ENCODE assay signal across 1 cellular context in genomic region chr9:83236029-83236696, GRCh38.
TF ChIP-seq lines count a peak whose summit lies in the region.

No MANE protein-coding gene starts in this region.

TF ChIP-seq in GM23338, 12 proteins besides CTCF, POLR2A, EP300 and RAD21 (continued from another document):
- TF ChIP-seq, protein P1, sequence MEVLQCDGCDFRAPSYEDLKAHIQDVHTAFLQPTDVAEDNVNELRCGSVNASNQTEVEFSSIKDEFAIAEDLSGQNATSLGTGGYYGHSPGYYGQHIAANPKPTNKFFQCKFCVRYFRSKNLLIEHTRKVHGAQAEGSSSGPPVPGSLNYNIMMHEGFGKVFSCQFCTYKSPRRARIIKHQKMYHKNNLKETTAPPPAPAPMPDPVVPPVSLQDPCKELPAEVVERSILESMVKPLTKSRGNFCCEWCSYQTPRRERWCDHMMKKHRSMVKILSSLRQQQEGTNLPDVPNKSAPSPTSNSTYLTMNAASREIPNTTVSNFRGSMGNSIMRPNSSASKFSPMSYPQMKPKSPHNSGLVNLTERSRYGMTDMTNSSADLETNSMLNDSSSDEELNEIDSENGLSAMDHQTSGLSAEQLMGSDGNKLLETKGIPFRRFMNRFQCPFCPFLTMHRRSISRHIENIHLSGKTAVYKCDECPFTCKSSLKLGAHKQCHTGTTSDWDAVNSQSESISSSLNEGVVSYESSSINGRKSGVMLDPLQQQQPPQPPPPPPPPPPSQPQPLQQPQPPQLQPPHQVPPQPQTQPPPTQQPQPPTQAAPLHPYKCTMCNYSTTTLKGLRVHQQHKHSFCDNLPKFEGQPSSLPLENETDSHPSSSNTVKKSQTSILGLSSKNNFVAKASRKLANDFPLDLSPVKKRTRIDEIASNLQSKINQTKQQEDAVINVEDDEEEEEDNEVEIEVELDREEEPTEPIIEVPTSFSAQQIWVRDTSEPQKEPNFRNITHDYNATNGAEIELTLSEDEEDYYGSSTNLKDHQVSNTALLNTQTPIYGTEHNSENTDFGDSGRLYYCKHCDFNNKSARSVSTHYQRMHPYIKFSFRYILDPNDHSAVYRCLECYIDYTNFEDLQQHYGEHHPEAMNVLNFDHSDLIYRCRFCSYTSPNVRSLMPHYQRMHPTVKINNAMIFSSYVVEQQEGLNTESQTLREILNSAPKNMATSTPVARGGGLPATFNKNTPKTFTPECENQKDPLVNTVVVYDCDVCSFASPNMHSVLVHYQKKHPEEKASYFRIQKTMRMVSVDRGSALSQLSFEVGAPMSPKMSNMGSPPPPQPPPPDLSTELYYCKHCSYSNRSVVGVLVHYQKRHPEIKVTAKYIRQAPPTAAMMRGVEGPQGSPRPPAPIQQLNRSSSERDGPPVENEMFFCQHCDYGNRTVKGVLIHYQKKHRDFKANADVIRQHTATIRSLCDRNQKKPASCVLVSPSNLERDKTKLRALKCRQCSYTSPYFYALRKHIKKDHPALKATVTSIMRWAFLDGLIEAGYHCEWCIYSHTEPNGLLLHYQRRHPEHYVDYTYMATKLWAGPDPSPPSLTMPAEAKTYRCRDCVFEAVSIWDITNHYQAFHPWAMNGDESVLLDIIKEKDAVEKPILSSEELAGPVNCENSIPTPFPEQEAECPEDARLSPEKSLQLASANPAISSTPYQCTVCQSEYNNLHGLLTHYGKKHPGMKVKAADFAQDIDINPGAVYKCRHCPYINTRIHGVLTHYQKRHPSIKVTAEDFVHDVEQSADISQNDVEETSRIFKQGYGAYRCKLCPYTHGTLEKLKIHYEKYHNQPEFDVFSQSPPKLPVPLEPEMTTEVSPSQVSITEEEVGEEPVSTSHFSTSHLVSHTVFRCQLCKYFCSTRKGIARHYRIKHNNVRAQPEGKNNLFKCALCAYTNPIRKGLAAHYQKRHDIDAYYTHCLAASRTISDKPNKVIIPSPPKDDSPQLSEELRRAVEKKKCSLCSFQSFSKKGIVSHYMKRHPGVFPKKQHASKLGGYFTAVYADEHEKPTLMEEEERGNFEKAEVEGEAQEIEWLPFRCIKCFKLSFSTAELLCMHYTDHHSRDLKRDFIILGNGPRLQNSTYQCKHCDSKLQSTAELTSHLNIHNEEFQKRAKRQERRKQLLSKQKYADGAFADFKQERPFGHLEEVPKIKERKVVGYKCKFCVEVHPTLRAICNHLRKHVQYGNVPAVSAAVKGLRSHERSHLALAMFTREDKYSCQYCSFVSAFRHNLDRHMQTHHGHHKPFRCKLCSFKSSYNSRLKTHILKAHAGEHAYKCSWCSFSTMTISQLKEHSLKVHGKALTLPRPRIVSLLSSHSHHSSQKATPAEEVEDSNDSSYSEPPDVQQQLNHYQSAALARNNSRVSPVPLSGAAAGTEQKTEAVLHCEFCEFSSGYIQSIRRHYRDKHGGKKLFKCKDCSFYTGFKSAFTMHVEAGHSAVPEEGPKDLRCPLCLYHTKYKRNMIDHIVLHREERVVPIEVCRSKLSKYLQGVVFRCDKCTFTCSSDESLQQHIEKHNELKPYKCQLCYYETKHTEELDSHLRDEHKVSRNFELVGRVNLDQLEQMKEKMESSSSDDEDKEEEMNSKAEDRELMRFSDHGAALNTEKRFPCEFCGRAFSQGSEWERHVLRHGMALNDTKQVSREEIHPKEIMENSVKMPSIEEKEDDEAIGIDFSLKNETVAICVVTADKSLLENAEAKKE (CRISPR knock-in tag; IDR thresholded peaks at IDR 0.05), result no peak
- TF ChIP-seq EZH2 (IDR thresholded peaks at IDR 0.05; ENCODE audit: low read depth, unreplicated experiment) (no peak), EZH2phosphoT487 (IDR thresholded peaks at IDR 0.05; ENCODE audit: unreplicated experiment) (no peak), ETS1 (IDR thresholded peaks at IDR 0.05) (no peak), ZNF331 (CRISPR knock-in tag; IDR thresholded peaks at IDR 0.05; ENCODE audit: low read depth) (no peak), NANOG (IDR thresholded peaks at IDR 0.05; ENCODE audit: borderline replicate concordance) (no peak), ZNF114 (CRISPR knock-in tag; IDR thresholded peaks at IDR 0.05) (no peak), REST (IDR thresholded peaks at IDR 0.05; ENCODE audit: unreplicated experiment) (no peak), CREB1 (CRISPR knock-in tag; IDR thresholded peaks at IDR 0.05; ENCODE audit: low read depth) (no peak), STAT1 (IDR thresholded peaks at IDR 0.05; ENCODE audit: unreplicated experiment) (no peak)
TF ChIP-seq in GM23338: peak in this region for 0.
